ENCODE assay signal across 1 cellular context in the genomic region with DNA sequence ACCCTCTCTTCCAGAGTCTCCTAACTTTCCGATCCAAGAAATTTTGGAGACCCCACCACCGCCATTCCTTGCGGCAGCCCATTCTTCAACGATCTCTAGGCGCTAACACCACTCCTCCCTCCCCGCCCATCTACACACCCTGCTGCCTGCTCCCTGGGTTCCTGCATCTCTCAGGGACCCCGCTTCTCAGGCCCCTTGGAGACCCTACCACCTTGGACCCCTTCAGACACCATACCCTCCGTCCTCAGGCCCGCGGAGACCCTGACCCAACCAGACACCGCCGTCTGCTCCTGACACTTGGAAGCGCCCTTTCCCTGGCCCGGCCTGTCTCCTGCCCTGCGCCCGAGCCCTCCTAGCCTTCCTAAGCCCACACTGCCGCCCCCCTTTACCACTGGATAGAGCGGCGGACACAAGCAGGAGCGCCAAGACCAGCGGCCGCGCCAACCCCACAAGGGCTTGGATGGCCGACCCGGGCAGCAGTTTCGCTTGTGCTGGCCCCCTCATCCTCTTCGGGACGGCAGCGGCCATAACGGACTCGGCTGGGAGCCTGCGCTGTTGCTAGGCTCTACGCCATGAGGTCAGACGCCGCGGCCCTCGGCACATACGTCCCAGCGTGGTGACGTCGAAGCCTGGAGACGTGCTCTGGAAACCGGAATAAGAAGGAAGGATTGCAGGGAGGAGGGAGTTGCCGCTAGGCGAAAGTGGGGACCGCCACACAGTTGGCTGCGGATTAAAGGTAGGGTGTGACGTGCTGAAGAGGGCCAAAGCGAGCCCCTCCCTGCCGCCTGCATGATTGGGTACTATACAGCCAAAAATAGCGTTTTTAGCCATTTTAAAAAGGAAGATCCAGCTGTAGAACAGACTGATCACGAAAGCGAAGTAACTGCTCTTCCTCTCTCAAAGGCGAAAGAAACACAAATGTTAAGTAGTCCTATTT.
TF ChIP-seq lines count a peak whose summit lies in the region.

TSS of gene C5orf15 (minus strand) at position 569 of the 937 bp plus-strand sequence. CDS start at position 528, 41 bp downstream.

TF ChIP-seq in K562, 482 proteins besides CTCF, POLR2A, EP300 and RAD21 (continued from another document and continues in another):
- TF ChIP-seq, protein P1, sequence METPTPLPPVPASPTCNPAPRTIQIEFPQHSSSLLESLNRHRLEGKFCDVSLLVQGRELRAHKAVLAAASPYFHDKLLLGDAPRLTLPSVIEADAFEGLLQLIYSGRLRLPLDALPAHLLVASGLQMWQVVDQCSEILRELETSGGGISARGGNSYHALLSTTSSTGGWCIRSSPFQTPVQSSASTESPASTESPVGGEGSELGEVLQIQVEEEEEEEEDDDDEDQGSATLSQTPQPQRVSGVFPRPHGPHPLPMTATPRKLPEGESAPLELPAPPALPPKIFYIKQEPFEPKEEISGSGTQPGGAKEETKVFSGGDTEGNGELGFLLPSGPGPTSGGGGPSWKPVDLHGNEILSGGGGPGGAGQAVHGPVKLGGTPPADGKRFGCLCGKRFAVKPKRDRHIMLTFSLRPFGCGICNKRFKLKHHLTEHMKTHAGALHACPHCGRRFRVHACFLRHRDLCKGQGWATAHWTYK (CRISPR knock-in tag; IDR thresholded peaks at IDR 0.05) = peak; percentile 77; the same call in 1 of the 2 replicates
- TF ChIP-seq MYC (IDR thresholded peaks at IDR 0.05; ENCODE audit: low read depth, low read length) (peak; percentile 83), MYC (CRISPR knock-in tag; IDR thresholded peaks at IDR 0.05; ENCODE audit: borderline replicate concordance, low read depth) (0 out of 2 replicates have a peak, but pooled peaks have one; percentile 24), IRF2 (CRISPR knock-in tag; IDR thresholded peaks at IDR 0.05) (no peak), TFAM (CRISPR knock-in tag; conservative IDR thresholded peaks at IDR 0.05) (no peak), SRSF9 (IDR thresholded peaks at IDR 0.05; ENCODE audit: borderline replicate concordance, low read depth, low read length) (no peak), WHSC1 (IDR thresholded peaks at IDR 0.05; ENCODE audit: low read length) (no peak), THRB (CRISPR knock-in tag; conservative IDR thresholded peaks at IDR 0.05) (no peak; the same call in 1 of the 2 replicates), PRPF4 (IDR thresholded peaks at IDR 0.05; ENCODE audit: insufficient read depth, low read depth, low read length, poor library complexity, severe bottlenecking) (no peak), ZFP1 (CRISPR knock-in tag; IDR thresholded peaks at IDR 0.05) (no peak), ZNF785 (CRISPR knock-in tag; IDR thresholded peaks at IDR 0.05) (no peak), ZFPM2 (CRISPR knock-in tag; IDR thresholded peaks at IDR 0.05) (no peak), MED1 (CRISPR knock-in tag; IDR thresholded peaks at IDR 0.05; ENCODE audit: borderline replicate concordance) (no peak), NFE2 (IDR thresholded peaks at IDR 0.05; ENCODE audit: low read depth) (no peak), ZFX (CRISPR knock-in tag; IDR thresholded peaks at IDR 0.05) (peak; percentile 92), ZNF184 (CRISPR knock-in tag; IDR thresholded peaks at IDR 0.05) (no peak), U2AF1 (optimal IDR thresholded peaks at IDR 0.05; ENCODE audit: low read depth, low read length) (no peak), SREBF2 (CRISPR knock-in tag; IDR thresholded peaks at IDR 0.05) (no peak), ZNF444 (CRISPR knock-in tag; IDR thresholded peaks at IDR 0.05) (no peak), PURB (CRISPR knock-in tag; IDR thresholded peaks at IDR 0.05; ENCODE audit: low read depth) (no peak), TCF7 (IDR thresholded peaks at IDR 0.05; ENCODE audit: borderline replicate concordance) (no peak), ZC3H4 (CRISPR knock-in tag; IDR thresholded peaks at IDR 0.05; ENCODE audit: borderline replicate concordance) (no peak), MEF2D (tag; conservative IDR thresholded peaks at IDR 0.05; ENCODE audit: low read depth) (no peak; the same call in 1 of the 2 replicates), HMG20A (CRISPR knock-in tag; conservative IDR thresholded peaks at IDR 0.05) (no peak), ZNF609 (CRISPR knock-in tag; IDR thresholded peaks at IDR 0.05; ENCODE audit: borderline replicate concordance) (no peak), MYNN (IDR thresholded peaks at IDR 0.05) (no peak), MYNN (CRISPR knock-in tag; IDR thresholded peaks at IDR 0.05) (no peak), ZNF668 (CRISPR knock-in tag; IDR thresholded peaks at IDR 0.05) (no peak), TCF7L2 (IDR thresholded peaks at IDR 0.05; ENCODE audit: low read depth, low read length) (no peak), SMARCE1 (IDR thresholded peaks at IDR 0.05) (no peak), ELK3 (CRISPR knock-in tag; IDR thresholded peaks at IDR 0.05) (no peak), CREB3 (tag; conservative IDR thresholded peaks at IDR 0.05; ENCODE audit: low read depth) (no peak), ARHGAP35 (IDR thresholded peaks at IDR 0.05; ENCODE audit: partially characterized antibody) (no peak), SPI1 (IDR thresholded peaks at IDR 0.05; ENCODE audit: borderline replicate concordance, low read depth, low read length) (no peak), ATF7 (IDR thresholded peaks at IDR 0.05) (peak; percentile 96), CHD2 (IDR thresholded peaks at IDR 0.05; ENCODE audit: low read depth, low read length) (no peak), SRSF1 (IDR thresholded peaks at IDR 0.05; ENCODE audit: low read depth, low read length) (no peak)
- TF ChIP-seq, protein P2, sequence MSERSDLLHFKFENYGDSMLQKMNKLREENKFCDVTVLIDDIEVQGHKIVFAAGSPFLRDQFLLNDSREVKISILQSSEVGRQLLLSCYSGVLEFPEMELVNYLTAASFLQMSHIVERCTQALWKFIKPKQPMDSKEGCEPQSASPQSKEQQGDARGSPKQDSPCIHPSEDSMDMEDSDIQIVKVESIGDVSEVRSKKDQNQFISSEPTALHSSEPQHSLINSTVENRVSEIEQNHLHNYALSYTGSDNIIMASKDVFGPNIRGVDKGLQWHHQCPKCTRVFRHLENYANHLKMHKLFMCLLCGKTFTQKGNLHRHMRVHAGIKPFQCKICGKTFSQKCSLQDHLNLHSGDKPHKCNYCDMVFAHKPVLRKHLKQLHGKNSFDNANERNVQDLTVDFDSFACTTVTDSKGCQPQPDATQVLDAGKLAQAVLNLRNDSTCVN (CRISPR knock-in tag; IDR thresholded peaks at IDR 0.05) = no peak
- TF ChIP-seq, protein P3, sequence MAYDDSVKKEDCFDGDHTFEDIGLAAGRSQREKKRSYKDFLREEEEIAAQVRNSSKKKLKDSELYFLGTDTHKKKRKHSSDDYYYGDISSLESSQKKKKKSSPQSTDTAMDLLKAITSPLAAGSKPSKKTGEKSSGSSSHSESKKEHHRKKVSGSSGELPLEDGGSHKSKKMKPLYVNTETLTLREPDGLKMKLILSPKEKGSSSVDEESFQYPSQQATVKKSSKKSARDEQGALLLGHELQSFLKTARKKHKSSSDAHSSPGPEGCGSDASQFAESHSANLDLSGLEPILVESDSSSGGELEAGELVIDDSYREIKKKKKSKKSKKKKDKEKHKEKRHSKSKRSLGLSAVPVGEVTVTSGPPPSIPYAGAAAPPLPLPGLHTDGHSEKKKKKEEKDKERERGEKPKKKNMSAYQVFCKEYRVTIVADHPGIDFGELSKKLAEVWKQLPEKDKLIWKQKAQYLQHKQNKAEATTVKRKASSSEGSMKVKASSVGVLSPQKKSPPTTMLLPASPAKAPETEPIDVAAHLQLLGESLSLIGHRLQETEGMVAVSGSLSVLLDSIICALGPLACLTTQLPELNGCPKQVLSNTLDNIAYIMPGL (CRISPR knock-in tag; IDR thresholded peaks at IDR 0.05) = peak; percentile 14; the same call in 1 of the 2 replicates
- TF ChIP-seq, protein P4, sequence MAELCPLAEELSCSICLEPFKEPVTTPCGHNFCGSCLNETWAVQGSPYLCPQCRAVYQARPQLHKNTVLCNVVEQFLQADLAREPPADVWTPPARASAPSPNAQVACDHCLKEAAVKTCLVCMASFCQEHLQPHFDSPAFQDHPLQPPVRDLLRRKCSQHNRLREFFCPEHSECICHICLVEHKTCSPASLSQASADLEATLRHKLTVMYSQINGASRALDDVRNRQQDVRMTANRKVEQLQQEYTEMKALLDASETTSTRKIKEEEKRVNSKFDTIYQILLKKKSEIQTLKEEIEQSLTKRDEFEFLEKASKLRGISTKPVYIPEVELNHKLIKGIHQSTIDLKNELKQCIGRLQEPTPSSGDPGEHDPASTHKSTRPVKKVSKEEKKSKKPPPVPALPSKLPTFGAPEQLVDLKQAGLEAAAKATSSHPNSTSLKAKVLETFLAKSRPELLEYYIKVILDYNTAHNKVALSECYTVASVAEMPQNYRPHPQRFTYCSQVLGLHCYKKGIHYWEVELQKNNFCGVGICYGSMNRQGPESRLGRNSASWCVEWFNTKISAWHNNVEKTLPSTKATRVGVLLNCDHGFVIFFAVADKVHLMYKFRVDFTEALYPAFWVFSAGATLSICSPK (IDR thresholded peaks at IDR 0.05; ENCODE audit: borderline replicate concordance) = no peak
